8 cellular contexts compared by ENCODE assay signal in genomic region chr2:84904717-84905174, GRCh38. TPM values are rescaled to one million over a fixed set of nuclear protein-coding genes. Genes with fewer than 3 reads are reported as not detected.
DNase-seq lines count a peak whose midpoint lies in the region; ATAC-seq and TF ChIP-seq lines count a peak whose summit lies in the region.

No MANE protein-coding gene starts in this region.

- H2BK20ac ChIP-seq in IMR-90 (ENCODE audit: low read depth, low read length) = 0 out of 2 replicates have a peak overlapping the region, but pooled peaks have one; percentile 2

- H3K4ac ChIP-seq in IMR-90 (ENCODE audit: low read depth, low read length) = peak overlapping the region; percentile 82

- H3K79me1 ChIP-seq in IMR-90 (ENCODE audit: low read depth in 1 of 2, low read length in 2 of 2) = peaks cover 13 to 41% of the 10 kb centered on the region in 2 experiments

- peak overlapping the region; percentile 62 for H3K14ac ChIP-seq in IMR-90 (replicated peaks; ENCODE audit: low read depth, low read length)

- peak overlapping the region; percentile 96 for H2AFZ ChIP-seq in IMR-90 (replicated peaks; ENCODE audit: low read length, poor library complexity)

- H2AK9ac ChIP-seq in IMR-90 (replicated peaks; ENCODE audit: low read depth, low read length, poor library complexity) = peak overlapping the region; percentile 93

- POLR2A ChIA-PET in IMR-90 (lab: Charles Lee; ENCODE audit: unreplicated experiment) = interaction anchor here (0.6 to 1.5 kb wide), 3 partner anchors 13 to 16 kb away, joined by 3 to 4 read pairs (median 4); no protein-coding TSS in a partner anchor
- POLR2A ChIA-PET in activated CD8-positive, alpha-beta T cell treated with anti-CD3 and anti-CD28 coated beads for 36 hours (lab: Charles Lee) = interaction anchor here (0.8 to 4.8 kb wide), 10 partner anchors 11 to 77 kb away, joined by 3 to 170 read pairs (median 8); partner anchors contain the start of gene TRABD2A

- peaks cover 22% of the 10 kb centered on the region for H3K36me3 ChIP-seq in IMR-90 (ENCODE audit: control insufficient read depth, insufficient read depth, low read length)

- peak overlapping the region; percentile 86 for H3K4me3 ChIP-seq in IMR-90 (ENCODE audit: insufficient read depth, low read depth, low read length)
- H3K4me3 ChIP-seq in fibroblast of pulmonary artery (replicated peaks; ENCODE audit: low read depth, low read length) = peak overlapping the region; percentile 98

- H3K23ac ChIP-seq in IMR-90 (ENCODE audit: low read depth, low read length) = peak overlapping the region; percentile 97

- H3K4me1 Mint-ChIP-seq in activated CD8-positive, alpha-beta T cell treated with anti-CD3 and anti-CD28 coated beads for 36 hours (ENCODE audit: low read depth) = peaks cover 55% of the 10 kb centered on the region
- peaks cover 30% of the 10 kb centered on the region for H3K4me1 Mint-ChIP-seq in nephron progenitor cell

- peak overlapping the region; percentile 88 to 93 for H4K8ac ChIP-seq in IMR-90 (ENCODE audit: low read depth in 2 of 2, low read length in 2 of 2)

- no peaks in the 10 kb centered on the region for H3K9me3 ChIP-seq in IMR-90 (ENCODE audit: control insufficient read depth, insufficient read depth, low read length)

- peak overlapping the region; percentile 98 for H2BK15ac ChIP-seq in IMR-90 (ENCODE audit: low read depth, low read length)

- 0% methylated on average over 5 of the region's 21 CpGs; no CpG with 5 or more reads in 1 of the 2 experiments for WGBS in IMR-90 (ENCODE audit: extremely low coverage in 2 of 2, insufficient read length in 1 of 2), 2 experiments

- no peaks in the 10 kb centered on the region for H3K27me3 Mint-ChIP-seq in activated CD8-positive, alpha-beta T cell treated with anti-CD3 and anti-CD28 coated beads for 36 hours
- peaks cover 10% of the 10 kb centered on the region for H3K27me3 Mint-ChIP-seq in nephron progenitor cell (ENCODE audit: low read depth, poor library complexity)

- H3K9me1 ChIP-seq in IMR-90 (ENCODE audit: insufficient read depth, low read length) = no peaks in the 10 kb centered on the region

- no TSS peak for BruUV-seq in IMR-90 (replicated peaks; lab: Mats Ljungman, UMichigan)

- intact Hi-C loops in IMR-90 (cut with micrococcal nuclease) = loop anchor here (1.0 kb wide), 1 partner anchor 22 kb away; no protein-coding TSS in a partner anchor
- intact Hi-C loops in activated CD8-positive, alpha-beta T cell treated with anti-CD3 and anti-CD28 coated beads for 36 hours (cut with micrococcal nuclease) = loop anchor here (2.0 kb wide), 1 partner anchor 16 kb away; no protein-coding TSS in a partner anchor

- H2BK120ac ChIP-seq in IMR-90 (ENCODE audit: low read depth, low read length) = peak overlapping the region; percentile 50

- no peaks in the 10 kb centered on the region for H3K27me3 ChIP-seq in IMR-90 (ENCODE audit: control insufficient read depth, insufficient read depth, low read length)

- H2AK5ac ChIP-seq in IMR-90 (ENCODE audit: low read depth, low read length) = peak overlapping the region; percentile 99

- ATAC-seq in IMR-90 (ENCODE audit: low read depth) (peak; percentile 30), GM18511 (IDR thresholded peaks at IDR 0.05; ENCODE audit: unreplicated experiment) (no peak), GM21737 (IDR thresholded peaks at IDR 0.05; ENCODE audit: unreplicated experiment) (no peak), GM19324 (IDR thresholded peaks at IDR 0.05; ENCODE audit: low FRiP score, unreplicated experiment) (no peak)
- ATAC-seq in activated CD8-positive, alpha-beta T cell treated with anti-CD3 and anti-CD28 coated beads for 36 hours = peak; percentile 8

- TF ChIP-seq CTCF in IMR-90 (conservative IDR thresholded peaks at IDR 0.05; ENCODE audit: low read depth, low read length) (no peak), fibroblast of pulmonary artery (IDR thresholded peaks at IDR 0.05; ENCODE audit: low read length, missing control alignments) (no peak), nephron progenitor cell (IDR thresholded peaks at IDR 0.05) (no peak)
- no peak for TF ChIP-seq CTCF in activated CD8-positive, alpha-beta T cell treated with anti-CD3 and anti-CD28 coated beads for 36 hours (IDR thresholded peaks at IDR 0.05)

- peaks cover 23% of the 10 kb centered on the region for H4K20me1 ChIP-seq in IMR-90 (ENCODE audit: insufficient read depth, low read length)

- H2BK5ac ChIP-seq in IMR-90 (ENCODE audit: low read depth, low read length, poor library complexity, severe bottlenecking) = peak overlapping the region; percentile 93

- dilution Hi-C loops in IMR-90 (cut with HindIII; ENCODE audit: low sequenced_read_pairs, unreplicated experiment) = no loop called here

- peaks cover 9% of the 10 kb centered on the region for H3K9me3 Mint-ChIP-seq in activated CD8-positive, alpha-beta T cell treated with anti-CD3 and anti-CD28 coated beads for 36 hours
- H3K9me3 Mint-ChIP-seq in nephron progenitor cell = peaks cover 5% of the 10 kb centered on the region

- H3K27ac ChIP-seq in IMR-90 (ENCODE audit: insufficient read depth, low read length) = peak overlapping the region; percentile 92

- H3K4me1 ChIP-seq in IMR-90 (ENCODE audit: control insufficient read depth, insufficient read depth, low read length) = peaks cover 2% of the 10 kb centered on the region; the same call in 1 of the 2 replicates

- H3K4me2 ChIP-seq in IMR-90 (ENCODE audit: low read depth, low read length) = peak overlapping the region; percentile 66

- DNase-seq in COR-L47 (lab: John Stamatoyannopoulos, UW) (peak; percentile 21), IMR-90 (peak; percentile 55), fibroblast of pulmonary artery (ENCODE audit: low read depth) (peak; percentile 77), nephron progenitor cell (peak; percentile 57)
- peak; percentile 76 for DNase-seq in activated CD8-positive, alpha-beta T cell treated with anti-CD3 and anti-CD28 coated beads for 36 hours

- H3K27ac Mint-ChIP-seq in activated CD8-positive, alpha-beta T cell treated with anti-CD3 and anti-CD28 coated beads for 36 hours = peak overlapping the region; percentile 93
- no peak overlapping the region for H3K27ac Mint-ChIP-seq in nephron progenitor cell

- peaks cover 36% of the 10 kb centered on the region for H3K36me3 Mint-ChIP-seq in activated CD8-positive, alpha-beta T cell treated with anti-CD3 and anti-CD28 coated beads for 36 hours (ENCODE audit: low read depth)
- H3K36me3 Mint-ChIP-seq in nephron progenitor cell (ENCODE audit: low read depth) = peaks cover 30% of the 10 kb centered on the region

- in situ Hi-C loops in IMR-90 (cut with MboI; ENCODE audit: low sequenced_read_pairs) = no loop called here

- peak overlapping the region; percentile 56 for H3K18ac ChIP-seq in IMR-90 (ENCODE audit: low read depth, low read length)

- peak overlapping the region; percentile 98 for H3K4me3 Mint-ChIP-seq in activated CD8-positive, alpha-beta T cell treated with anti-CD3 and anti-CD28 coated beads for 36 hours
- peak overlapping the region; percentile 87 for H3K4me3 Mint-ChIP-seq in nephron progenitor cell

- peak; percentile 48; the same call in 1 of the 2 replicates for TF ChIP-seq POLR2A in IMR-90 (IDR thresholded peaks at IDR 0.05; ENCODE audit: low read depth, low read length)

- CTCF ChIA-PET in IMR-90 (lab: Yijun Ruan, JAX) = interaction anchor here (0.6 kb wide), 1 partner anchor 44 kb away, joined by 3 read pairs; no protein-coding TSS in a partner anchor
- CTCF ChIA-PET in activated CD8-positive, alpha-beta T cell treated with anti-CD3 and anti-CD28 coated beads for 36 hours (lab: Charles Lee) = interaction anchor here (0.6 to 5.1 kb wide), 5 partner anchors 15 to 33 kb away, joined by 3 to 60 read pairs (median 5); no protein-coding TSS in a partner anchor

- H3K56ac ChIP-seq in IMR-90 (ENCODE audit: extremely low read depth, insufficient read depth, low read length) = peak overlapping the region; percentile 84

- H3K9ac ChIP-seq in IMR-90 (ENCODE audit: low read depth, low read length) = peak overlapping the region; percentile 89

- H4K91ac ChIP-seq in IMR-90 (ENCODE audit: insufficient read depth, low read depth, low read length) = peak overlapping the region; percentile 82

- peak overlapping the region; percentile 68 for H4K5ac ChIP-seq in IMR-90 (ENCODE audit: low read depth, low read length)

- no peak for TF ChIP-seq RAD21 in IMR-90 (IDR thresholded peaks at IDR 0.05; ENCODE audit: low read length)

TF ChIP-seq in IMR-90, 13 proteins besides CTCF, POLR2A, EP300 and RAD21 (continues in another document):
- TF ChIP-seq, protein P1, sequence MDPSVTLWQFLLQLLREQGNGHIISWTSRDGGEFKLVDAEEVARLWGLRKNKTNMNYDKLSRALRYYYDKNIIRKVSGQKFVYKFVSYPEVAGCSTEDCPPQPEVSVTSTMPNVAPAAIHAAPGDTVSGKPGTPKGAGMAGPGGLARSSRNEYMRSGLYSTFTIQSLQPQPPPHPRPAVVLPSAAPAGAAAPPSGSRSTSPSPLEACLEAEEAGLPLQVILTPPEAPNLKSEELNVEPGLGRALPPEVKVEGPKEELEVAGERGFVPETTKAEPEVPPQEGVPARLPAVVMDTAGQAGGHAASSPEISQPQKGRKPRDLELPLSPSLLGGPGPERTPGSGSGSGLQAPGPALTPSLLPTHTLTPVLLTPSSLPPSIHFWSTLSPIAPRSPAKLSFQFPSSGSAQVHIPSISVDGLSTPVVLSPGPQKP (IDR thresholded peaks at IDR 0.05; ENCODE audit: borderline replicate concordance, low read depth, low read length) = no peak
- no peak for TF ChIP-seq MAZ (IDR thresholded peaks at IDR 0.05; ENCODE audit: borderline replicate concordance, low read depth, low read length)
- TF ChIP-seq CEBPB (IDR thresholded peaks at IDR 0.05; ENCODE audit: low read depth, low read length) = no peak
- TF ChIP-seq RCOR1 (IDR thresholded peaks at IDR 0.05; ENCODE audit: insufficient replicate concordance, low read length) = no peak
- no peak for TF ChIP-seq NFE2L2 (IDR thresholded peaks at IDR 0.05; ENCODE audit: low read depth, low read length)
- TF ChIP-seq MAFK (IDR thresholded peaks at IDR 0.05; ENCODE audit: low read depth, low read length) = no peak
- TF ChIP-seq FOS (IDR thresholded peaks at IDR 0.05; ENCODE audit: low read depth, low read length) = no peak
- no peak for TF ChIP-seq RFX5 (IDR thresholded peaks at IDR 0.05; ENCODE audit: low read depth, low read length)
- TF ChIP-seq SMC3 (IDR thresholded peaks at IDR 0.05; ENCODE audit: low read depth, low read length) = no peak
- TF ChIP-seq BHLHE40 (IDR thresholded peaks at IDR 0.05; ENCODE audit: low read depth, low read length) = no peak

RNA-seq across cellular contexts. Expression of gene TMSB10, which starts 0.7 kb away (rescaled TPM):
- total RNA-seq in IMR-90 (2012; rRNA removed) = 842 and 3,620 TPM in 2 replicates
- 5,527 and 7,531 TPM in 2 replicates for polyA plus RNA-seq in IMR-90 (2012; rRNA removed)
- 7,585 and 16,787 TPM in 2 replicates for polyA plus RNA-seq in IMR-90 (2012; cell fraction: cytosol; rRNA removed)
- 1,357 and 2,658 TPM in 2 replicates for polyA plus RNA-seq in IMR-90 (2012; cell fraction: nucleus; rRNA removed; ENCODE audit: low replicate concordance)
- 1,000 to 10,000 TPM; 2,035 to 2,060 TPM for total RNA-seq in activated CD8-positive, alpha-beta T cell treated with anti-CD3 and anti-CD28 coated beads for 36 hours

RNA-seq across cellular contexts. Expression of gene TRABD2A, which starts 23.9 kb away (rescaled TPM):
- 19.7 and 20.3 TPM in 2 replicates for total RNA-seq in IMR-90 (2012; rRNA removed)
- polyA plus RNA-seq in IMR-90 (2012; rRNA removed) = 15.3 and 17.6 TPM in 2 replicates
- 8.1 and 12.6 TPM in 2 replicates for polyA plus RNA-seq in IMR-90 (2012; cell fraction: cytosol; rRNA removed)
- polyA plus RNA-seq in IMR-90 (2012; cell fraction: nucleus; rRNA removed; ENCODE audit: low replicate concordance) = 7.4 and 9.4 TPM in 2 replicates
- total RNA-seq in activated CD8-positive, alpha-beta T cell treated with anti-CD3 and anti-CD28 coated beads for 36 hours = 10 to 100 TPM; 56.3 to 56.4 TPM

Comparison
In these comparisons a context has a peak if more than half of its experiments do, and no peak if none do; other contexts are left out.
1. DNase-seq: peak in every context shown above with its lines; median percentile 77 in fibroblast of pulmonary artery; 76 in activated CD8-positive, alpha-beta T cell treated with anti-CD3 and anti-CD28 coated beads for 36 hours; 57 in nephron progenitor cell; 55 in IMR-90; 21 in COR-L47.
2. ATAC-seq: peak in IMR-90 (single experiment) and activated CD8-positive, alpha-beta T cell treated with anti-CD3 and anti-CD28 coated beads for 36 hours (single experiment); none in GM18511 (single experiment), GM21737 (single experiment) and GM19324 (single experiment).